ENCODE assay signal across 20 cellular contexts in the genomic region with DNA sequence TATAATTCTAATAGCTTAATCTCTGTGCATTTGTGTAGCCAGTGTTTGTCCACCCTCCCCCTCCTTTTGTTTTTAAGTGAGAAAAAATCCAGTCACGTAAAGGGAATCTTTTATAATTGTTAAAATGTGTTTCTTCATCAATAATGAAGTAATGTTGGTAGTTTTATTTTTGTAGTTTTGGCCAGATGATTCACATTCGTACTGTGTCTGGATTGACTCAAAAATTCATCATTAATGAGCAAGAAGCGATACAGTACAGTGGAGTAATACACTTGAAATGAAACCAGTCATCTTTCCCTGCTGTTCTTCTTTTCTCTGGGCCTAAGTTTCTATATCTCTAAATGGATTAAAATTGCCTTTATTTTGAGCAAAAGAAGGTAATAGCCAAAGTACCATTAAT.
DNase-seq lines count a peak whose midpoint lies in the region; ATAC-seq, FAIRE-seq and TF ChIP-seq lines count a peak whose summit lies in the region.
"Had no signal": no experiment of that assay in that cellular context is flagged by ENCODE, and none has a peak within 500 bp of the region (broad histone marks: within the 10 kb centered on the region; RNA-seq: fewer than 3 reads in every experiment).

No MANE protein-coding gene starts in this region.

- H3K36me3 ChIP-seq in MG63 (peaks cover 3% of the 10 kb centered on the region), PC-9 (ENCODE audit: low read depth) (peaks cover 4% of the 10 kb centered on the region; the same call in 1 of the 2 replicates)
- H3K36me3 ChIP-seq: right lobe of liver, transverse colon had no signal

- no peak overlapping the region for H3K27ac ChIP-seq in PC-9
- H3K27ac ChIP-seq: A549, right lobe of liver, transverse colon had no signal

- no peak overlapping the region for H3K4me3 ChIP-seq in AG09309 (ENCODE audit: control insufficient read depth, low read depth, low read length)
- H3K4me3 ChIP-seq in MG63: peak overlapping the region; percentile 3; the same call in 1 of the 2 replicates
- H3K4me3 ChIP-seq in choroid plexus epithelial cell (ENCODE audit: low read depth, low read length): no peak overlapping the region
- H3K4me3 ChIP-seq in PC-9: no peak overlapping the region
- H3K4me3 ChIP-seq: A549, lung, right lobe of liver, transverse colon had no signal

- H4K20me1 ChIP-seq in PC-9 (ENCODE audit: insufficient read depth): no peaks in the 10 kb centered on the region

- H3K9me2 ChIP-seq in PC-9 (ENCODE audit: insufficient read depth): no peaks in the 10 kb centered on the region

- H3F3A ChIP-seq in PC-9 (ENCODE audit: insufficient read depth, low read depth): peaks cover 3% of the 10 kb centered on the region; the same call in 1 of the 2 replicates

- intact Hi-C loops in PC-9 (cut with micrococcal nuclease; ENCODE audit: unreplicated experiment): loop anchor here (5.0 kb wide), 1 partner anchor 41 kb away; no protein-coding TSS in a partner anchor

- H3K4me1 ChIP-seq in PC-9 (replicated peaks; ENCODE audit: insufficient read depth): peaks cover 21% of the 10 kb centered on the region
- H3K4me1 ChIP-seq: right lobe of liver had no signal

- ATAC-seq in HG03196 (IDR thresholded peaks at IDR 0.05; ENCODE audit: unreplicated experiment): no peak
- ATAC-seq: A549, right lobe of liver had no signal

- H3K9me3 ChIP-seq in MG63: no peaks in the 10 kb centered on the region
- H3K9me3 ChIP-seq in PC-9 (ENCODE audit: insufficient read depth, low read depth): no peaks in the 10 kb centered on the region; the same call in 1 of the 2 replicates
- H3K9me3 ChIP-seq: A549, right lobe of liver, transverse colon had no signal

- H2AFZ ChIP-seq in PC-9: no peak overlapping the region

- no peaks in the 10 kb centered on the region for H3K27me3 ChIP-seq in MG63
- H3K27me3 ChIP-seq in PC-9 (ENCODE audit: insufficient read depth, low read depth): no peaks in the 10 kb centered on the region
- H3K27me3 ChIP-seq: right lobe of liver, transverse colon had no signal

- no TSS peak for BruUV-seq in PC-9 (replicated peaks; lab: Mats Ljungman, UMichigan)

- no peak for TF ChIP-seq CTCF in AG09309 (IDR thresholded peaks at IDR 0.05; ENCODE audit: control insufficient read depth, insufficient read depth, low read depth, low read length, missing control alignments)
- TF ChIP-seq CTCF in choroid plexus epithelial cell (conservative IDR thresholded peaks at IDR 0.05; ENCODE audit: low read depth, low read length): no peak
- no peak for TF ChIP-seq CTCF in PC-9 (conservative IDR thresholded peaks at IDR 0.05)

- no peak overlapping the region for H3K4me2 ChIP-seq in PC-9
- H3K4me2 ChIP-seq: A549 had no signal

- peak; percentile 41 for FAIRE-seq in islet of Langerhans (lab: Jason Lieb, UNC)
- FAIRE-seq in frontal cortex (lab: Jason Lieb, UNC): no peak

- peak; percentile 58 for DNase-seq in AG09309 (ENCODE audit: low read depth)
- DNase-seq in MG63: no peak
- DNase-seq in choroid plexus epithelial cell (ENCODE audit: low read depth): peak; percentile 45
- DNase-seq in PC-9: no peak
- no peak for DNase-seq in frontal cortex (ENCODE audit: low spot score in 2 of 2)
- no peak for DNase-seq in H4 (ENCODE audit: low spot score)
- DNase-seq: amniotic stem cell; dermis blood vessel endothelial cell; foreskin melanocyte; H7; NCI-H2081; NCI-H524 treated with DMSO at 0.1 percent for 48 hours; right lobe of liver; stimulated activated CD4-positive, alpha-beta T cell treated with anti-CD3 and anti-CD28 coated beads, Interleukin-4, amount 100 ng/mL, for 24 hours; SW 1271; transverse colon had no signal

- CTCF ChIA-PET in PC-9 (lab: Charles Lee): no interaction called here

- peaks cover 93% of the 10 kb centered on the region for H3K79me2 ChIP-seq in PC-9 (ENCODE audit: low read depth)

- POLR2A ChIA-PET in PC-9 (lab: Charles Lee; ENCODE audit: unreplicated experiment): interaction anchor here (0.6 kb wide), 1 partner anchor 42 kb away, joined by 3 read pairs; no protein-coding TSS in a partner anchor

Comparison
In these comparisons a context has a peak if more than half of its experiments do, and no peak if none do; other contexts are left out.
1. DNase-seq: peak in AG09309 (single experiment) and choroid plexus epithelial cell (single experiment); none in MG63 (single experiment), PC-9 (0 of 2), frontal cortex (0 of 2) and H4 (single experiment).